ENCODE assay signal across 2 cellular contexts in genomic region chr2:68404901-68405799, GRCh38.
TF ChIP-seq lines count a peak whose summit lies in the region.

No MANE protein-coding gene starts in this region.

TF ChIP-seq in K562, 482 proteins besides CTCF, POLR2A, EP300 and RAD21:
- TF ChIP-seq MLX (CRISPR knock-in tag; conservative IDR thresholded peaks at IDR 0.05) (no peak), ZBTB8A (IDR thresholded peaks at IDR 0.05; ENCODE audit: partially characterized antibody) (no peak), YY1 (IDR thresholded peaks at IDR 0.05; ENCODE audit: borderline replicate concordance in 1 of 3, control insufficient read depth in 1 of 3, extremely low read depth in 1 of 3, insufficient read depth in 3 of 3, insufficient read length in 1 of 3, insufficient replicate concordance in 2 of 3, low read depth in 1 of 3, low read length in 2 of 3) (peak in 1 of 3 experiments; percentile 47), CTBP1 (IDR thresholded peaks at IDR 0.05; ENCODE audit: borderline replicate concordance) (peak; percentile 26; the same call in 1 of the 2 replicates), TCF3 (CRISPR knock-in tag; IDR thresholded peaks at IDR 0.05) (peak; percentile 23; the same call in 1 of the 2 replicates)

TF ChIP-seq in neural cell, 6 proteins besides CTCF, POLR2A, EP300 and RAD21:
- no peak for TF ChIP-seq SMC3 (conservative IDR thresholded peaks at IDR 0.05; ENCODE audit: poor library complexity)
- TF ChIP-seq TAF1 (IDR thresholded peaks at IDR 0.05; ENCODE audit: low read depth), result no peak
- TF ChIP-seq MXI1 (conservative IDR thresholded peaks at IDR 0.05; ENCODE audit: poor library complexity, severe bottlenecking), result no peak
- no peak for TF ChIP-seq POLR2AphosphoS5 (IDR thresholded peaks at IDR 0.05)
- TF ChIP-seq REST (IDR thresholded peaks at IDR 0.05; ENCODE audit: borderline replicate concordance), result no peak
- TF ChIP-seq EZH2 (IDR thresholded peaks at IDR 0.05; ENCODE audit: borderline replicate concordance, insufficient read depth, low read length, poor library complexity, severe bottlenecking), result no peak
